8 cellular contexts compared by ENCODE assay signal in the genomic region with DNA sequence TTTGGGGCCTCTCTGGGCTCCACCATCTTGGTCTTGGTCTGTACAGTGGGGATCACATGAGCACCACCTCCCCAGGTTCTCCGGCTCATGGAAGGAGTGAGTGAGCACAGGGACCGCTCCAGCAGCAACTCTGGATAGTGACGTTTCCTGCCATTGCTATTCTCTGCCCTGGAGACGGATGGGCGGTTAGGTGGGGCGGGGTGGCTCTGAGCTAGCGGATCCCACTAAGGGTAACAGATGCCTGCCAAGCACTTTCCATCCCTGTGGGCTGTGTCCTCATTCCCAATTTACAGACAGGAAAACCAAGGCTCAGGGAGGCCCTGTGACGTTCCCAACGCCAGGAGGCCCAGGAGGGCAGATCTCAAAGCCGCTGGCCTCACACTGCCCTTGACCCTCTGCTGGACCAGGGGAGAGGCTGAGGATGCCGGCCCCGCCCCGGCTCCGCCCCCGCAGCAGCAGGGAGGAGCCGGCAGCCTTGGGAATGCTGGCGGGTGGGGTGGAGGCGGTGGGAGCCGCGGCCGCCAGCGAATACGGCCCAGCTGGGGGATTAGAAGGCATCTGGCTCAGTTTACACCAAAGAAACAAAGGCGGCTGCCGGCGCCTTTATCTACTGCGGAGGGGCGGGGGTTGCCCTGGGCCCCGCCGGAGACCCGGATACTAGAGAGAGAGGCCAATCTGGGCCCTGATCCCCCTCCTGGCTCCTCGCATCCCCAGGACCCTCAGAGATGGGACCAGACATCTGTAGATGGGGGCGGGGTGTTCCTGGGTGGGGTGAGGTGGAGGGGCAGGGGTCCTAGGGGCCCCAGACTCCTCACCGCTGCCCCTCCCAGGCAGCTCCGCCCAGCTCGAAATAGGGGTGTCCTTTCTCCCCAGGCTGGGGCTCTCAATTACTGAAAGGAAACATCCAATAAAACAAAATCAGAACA.
DNase-seq lines count a peak whose midpoint lies in the region; ATAC-seq lines count a peak whose summit lies in the region.

No MANE protein-coding gene starts in this region.

- no peaks in the 10 kb centered on the region for H3K36me3 ChIP-seq in mesendoderm (ENCODE audit: control insufficient read depth, insufficient read depth, low read length)

- peak overlapping the region; percentile 45 for H2BK15ac ChIP-seq in mesendoderm (replicated peaks; ENCODE audit: low read depth)

- H4K5ac ChIP-seq in mesendoderm (ENCODE audit: low read length) = no peak overlapping the region

- H2BK120ac ChIP-seq in mesendoderm (ENCODE audit: low read depth, low read length) = peak overlapping the region; percentile 83

- no peak overlapping the region for H4K8ac ChIP-seq in mesendoderm (ENCODE audit: low read depth, low read length)

- H3K4me2 ChIP-seq in mesendoderm (ENCODE audit: low read length) = peak overlapping the region; percentile 58

- peak overlapping the region; percentile 88 for H2BK5ac ChIP-seq in mesendoderm (ENCODE audit: low read length)

- no peak overlapping the region for H2AK5ac ChIP-seq in mesendoderm (ENCODE audit: low read length)

- ATAC-seq in GM18498 (IDR thresholded peaks at IDR 0.05; ENCODE audit: unreplicated experiment) = no peak

- peak overlapping the region; percentile 64 for H3K9ac ChIP-seq in mesendoderm (ENCODE audit: low read length)

- DNase-seq in ACHN = peak; percentile 50
- peak; percentile 58 for DNase-seq in LHCN-M2 (ENCODE audit: low read depth)
- peak; percentile 94 for DNase-seq in ecto neural progenitor cell (ENCODE audit: low spot score)
- DNase-seq in mesendoderm = peak; percentile 98
- DNase-seq in SIG-M5 (lab: John Stamatoyannopoulos, UW) = no peak
- no peak for DNase-seq in Kasumi-1 (lab: John Stamatoyannopoulos, UW)
- no peak for DNase-seq in activated effector memory CD4-positive, alpha-beta T cell treated with anti-CD3 and anti-CD28 coated beads, Interleukin-2, amount 50 U/mL, for 16 hours

- peak overlapping the region; percentile 96 for H3K27ac ChIP-seq in mesendoderm (ENCODE audit: low read depth, low read length)

- H3K27me3 ChIP-seq in mesendoderm (ENCODE audit: insufficient read depth, low read length, poor library complexity) = no peaks in the 10 kb centered on the region

- in situ Hi-C loops in ACHN (cut with HindIII; ENCODE audit: low pct_ligation_motif_present, low pct_unique_long_range_greater_than_20kb, low sequenced_read_pairs) = no loop called here

- peak overlapping the region; percentile 95 for H3K18ac ChIP-seq in mesendoderm (ENCODE audit: low read length)

- H3K56ac ChIP-seq in mesendoderm (ENCODE audit: low read length) = peak overlapping the region; percentile 88

- no peak overlapping the region for H3K4me3 ChIP-seq in mesendoderm (ENCODE audit: low read length)

- H3K23ac ChIP-seq in mesendoderm (ENCODE audit: low read length) = no peak overlapping the region

- peaks cover 6% of the 10 kb centered on the region for H3K4me1 ChIP-seq in mesendoderm (ENCODE audit: control insufficient read depth, low read depth, low read length)

- H3K79me1 ChIP-seq in mesendoderm (ENCODE audit: low read length) = peaks cover 14% of the 10 kb centered on the region

- peaks cover 4% of the 10 kb centered on the region for H3K79me2 ChIP-seq in mesendoderm (ENCODE audit: control insufficient read depth, insufficient read depth, low read length)

- no CpG with 5 or more reads among the region's 36 CpGs for WGBS in mesendoderm (ENCODE audit: extremely low coverage, insufficient coverage, low lambda C conversion rate)

- H3K4ac ChIP-seq in mesendoderm (ENCODE audit: low read depth, low read length) = peak overlapping the region; percentile 84

Comparison
In these comparisons a context has a peak if more than half of its experiments do, and no peak if none do; other contexts are left out.
1. DNase-seq: peak in ACHN (single experiment), LHCN-M2 (single experiment), ecto neural progenitor cell (single experiment) and mesendoderm (single experiment); none in SIG-M5 (single experiment), Kasumi-1 (0 of 2) and activated effector memory CD4-positive, alpha-beta T cell treated with anti-CD3 and anti-CD28 coated beads, Interleukin-2, amount 50 U/mL, for 16 hours (single experiment).